7 cellular contexts compared by ENCODE assay signal in the genomic region with DNA sequence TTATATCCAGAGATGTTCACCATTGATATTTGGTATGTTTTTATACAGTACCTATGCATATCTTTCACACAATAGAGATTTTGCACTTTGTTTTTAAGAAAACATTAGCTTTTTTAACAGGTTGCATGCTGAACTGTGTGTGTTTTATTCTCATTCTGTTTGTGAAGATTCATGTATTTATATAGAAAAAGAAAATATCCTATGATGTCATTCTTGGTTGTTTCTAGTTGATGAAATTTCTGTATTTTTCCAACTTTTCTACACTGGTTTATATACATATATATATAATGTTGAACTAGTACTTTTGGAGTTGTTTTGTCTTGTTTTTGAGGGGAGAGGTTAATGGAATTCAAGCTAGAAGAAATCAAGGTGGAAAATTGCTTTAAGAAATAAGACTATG.
"Had no signal": no experiment of that assay in that cellular context is flagged by ENCODE, and none has a peak within 500 bp of the region (broad histone marks: within the 10 kb centered on the region; RNA-seq: fewer than 3 reads in every experiment).

No MANE protein-coding gene starts in this region.

- FAIRE-seq: HTR-8/SVneo, K562 had no signal

- H3K27ac Mint-ChIP-seq: IgD-negative memory B cell had no signal

- H3K4me1 Mint-ChIP-seq: IgD-negative memory B cell had no signal

- H3K27ac ChIP-seq: HL-60 had no signal

- H3K4me3 ChIP-seq: K562 had no signal

- DNase-seq: IMR-90, KBM-7, KG1 had no signal

- ATAC-seq: K562 had no signal

- H3K4me3 Mint-ChIP-seq: IgD-negative memory B cell had no signal

- H3K36me3 Mint-ChIP-seq: IgD-negative memory B cell had no signal
